9 cellular contexts compared by ENCODE assay signal in genomic region chr16:58511933-58512815, GRCh38. TPM values are rescaled to one million over a fixed set of nuclear protein-coding genes. Genes with fewer than 3 reads are reported as not detected.
DNase-seq lines count a peak whose midpoint lies in the region; ATAC-seq and TF ChIP-seq lines count a peak whose summit lies in the region.
"Had no signal": no experiment of that assay in that cellular context is flagged by ENCODE, and none has a peak within 500 bp of the region (broad histone marks: within the 10 kb centered on the region; RNA-seq: fewer than 3 reads in every experiment).

No MANE protein-coding gene starts in this region.

- WGBS in psoas muscle, 3 donors, result 57 to 61% (median 58%) methylated on average over 17 of the region's 17 CpGs

- H3K27ac ChIP-seq in 22Rv1 (no peak overlapping the region), psoas muscle (no peak overlapping the region)
- H3K27ac ChIP-seq: skin epidermis had no signal

- CTCF ChIA-PET in activated naive CD4-positive, alpha-beta T cell treated with anti-CD3 and anti-CD28 coated beads for 36 hours (lab: Charles Lee), result interaction anchor here (0.6 to 5.8 kb wide), 11 partner anchors 11 to 244 kb away, joined by 3 to 49 read pairs (median 5); partner anchors contain the start of gene NDRG4

- H3K27ac Mint-ChIP-seq in activated naive CD4-positive, alpha-beta T cell treated with anti-CD3 and anti-CD28 coated beads for 36 hours, result no peak overlapping the region

- H3K27me3 ChIP-seq in psoas muscle (ENCODE audit: insufficient read depth in 3 of 3, low read length in 2 of 3), result no peaks in the 10 kb centered on the region

- H3K4me3 Mint-ChIP-seq in activated naive CD4-positive, alpha-beta T cell treated with anti-CD3 and anti-CD28 coated beads for 36 hours, result no peak overlapping the region

- no peaks in the 10 kb centered on the region for H3K9me3 ChIP-seq in psoas muscle

- H3K9me3 Mint-ChIP-seq in activated naive CD4-positive, alpha-beta T cell treated with anti-CD3 and anti-CD28 coated beads for 36 hours, result no peaks in the 10 kb centered on the region

- intact Hi-C loops in activated naive CD4-positive, alpha-beta T cell treated with anti-CD3 and anti-CD28 coated beads for 36 hours (cut with micrococcal nuclease), result loop anchor here (1.0 to 5.0 kb wide), 3 partner anchors 149 to 244 kb away; partner anchors contain the start of gene SLC38A7
- intact Hi-C loops in Right ventricle myocardium superior (cut with DNase I) (loop anchor here (10.0 kb wide), 1 partner anchor 123 kb away; no protein-coding TSS in a partner anchor), psoas muscle (cut with DNase I) (loop anchor here (5.0 to 10.0 kb wide), 3 partner anchors 145 to 223 kb away; partner anchors contain the start of gene GOT2 (in 1 of the 2))

- no peak overlapping the region for H3K4me3 ChIP-seq in psoas muscle
- H3K4me3 ChIP-seq: skin epidermis had no signal

- H3K36me3 ChIP-seq in psoas muscle (ENCODE audit: insufficient read depth in 1 of 2, low read depth in 1 of 2), result peaks cover 0 to 8% of the 10 kb centered on the region in 2 donors

- peaks cover 24% of the 10 kb centered on the region for H3K4me1 Mint-ChIP-seq in activated naive CD4-positive, alpha-beta T cell treated with anti-CD3 and anti-CD28 coated beads for 36 hours (ENCODE audit: low read depth)

- TF ChIP-seq CTCF in 22Rv1 (IDR thresholded peaks at IDR 0.05) (peak; percentile 95), psoas muscle (IDR thresholded peaks at IDR 0.05) (peak; percentile 71)

- peaks cover 7% of the 10 kb centered on the region for H3K4me1 ChIP-seq in psoas muscle

- no peaks in the 10 kb centered on the region for H3K27me3 Mint-ChIP-seq in activated naive CD4-positive, alpha-beta T cell treated with anti-CD3 and anti-CD28 coated beads for 36 hours (ENCODE audit: low read depth)

- DNase-seq in Kasumi-1 (lab: John Stamatoyannopoulos, UW), result peak; percentile 54 to 72
- DNase-seq in SK-N-DZ (ENCODE audit: low spot score), result peak; percentile 72
- DNase-seq in activated naive CD4-positive, alpha-beta T cell treated with anti-CD3 and anti-CD28 coated beads for 36 hours, result peak; percentile 91
- DNase-seq in Right ventricle myocardium superior, result peak; percentile 86
- DNase-seq in psoas muscle, result peak; percentile 82 to 91

- peaks cover 7% of the 10 kb centered on the region for H3K36me3 Mint-ChIP-seq in activated naive CD4-positive, alpha-beta T cell treated with anti-CD3 and anti-CD28 coated beads for 36 hours (ENCODE audit: low read depth)

- peak; percentile 32 for ATAC-seq in GM18511 (IDR thresholded peaks at IDR 0.05; ENCODE audit: unreplicated experiment)
- peak; percentile 42 for ATAC-seq in Right ventricle myocardium superior (ENCODE audit: poor library complexity)
- peak; percentile 34 to 53 (median 52) for ATAC-seq in psoas muscle
- no peak for ATAC-seq in GM21515 (IDR thresholded peaks at IDR 0.05; ENCODE audit: unreplicated experiment)

RNA-seq across cellular contexts. Expression of gene SETD6, which starts 3.1 kb away (rescaled TPM):
- 39.1 and 40.9 TPM in 2 replicates for polyA plus RNA-seq in SK-N-DZ (2014; cell fraction: cytosol; rRNA removed)
- polyA plus RNA-seq in SK-N-DZ (2014; cell fraction: nucleus; rRNA removed), result 179 and 180 TPM in 2 replicates
- total RNA-seq in activated naive CD4-positive, alpha-beta T cell treated with anti-CD3 and anti-CD28 coated beads for 36 hours, result 1 to 10 TPM; 8.1 to 8.5 TPM
- total RNA-seq in Right ventricle myocardium superior (14.4 TPM), psoas muscle (10 to 100 TPM; 11.1 to 25.0 (median 18.4) TPM)
- polyA plus RNA-seq in psoas muscle, result 10 to 100 TPM; 21.0 to 35.5 (median 23.6) TPM

RNA-seq across cellular contexts. Expression of gene NDRG4, which starts 12.2 kb away (rescaled TPM):
- 142 and 156 TPM in 2 replicates for polyA plus RNA-seq in SK-N-DZ (2014; cell fraction: cytosol; rRNA removed)
- polyA plus RNA-seq in SK-N-DZ (2014; cell fraction: nucleus; rRNA removed), result 256 and 322 TPM in 2 replicates
- 1 to 10 TPM; 3.0 to 3.6 TPM for total RNA-seq in activated naive CD4-positive, alpha-beta T cell treated with anti-CD3 and anti-CD28 coated beads for 36 hours
- total RNA-seq in Right ventricle myocardium superior (290 TPM), psoas muscle (1 to 10 TPM; 1.7 to 6.3 (median 3.8) TPM)
- 10 to 100 TPM in 1 of 3 donors, 1 to 10 TPM in 2; 1.8 to 12.3 (median 2.0) TPM for polyA plus RNA-seq in psoas muscle

Comparison
In these comparisons a context has a peak if more than half of its experiments do, and no peak if none do; other contexts are left out.
1. RNA of gene NDRG4, which starts 12.2 kb away (total RNA-seq): 290 TPM in Right ventricle myocardium superior (single experiment); 1.7 to 6.3 TPM in psoas muscle and 3.0 to 3.6 TPM in activated naive CD4-positive, alpha-beta T cell treated with anti-CD3 and anti-CD28 coated beads for 36 hours; every median in the first group is over 10 times any median in the second.
2. Peak in every context shown above with its lines, with median percentiles within 50 percentile points of each other: DNase-seq.